In genomic region chr12:2265461-2266167, GRCh38 we compare ENCODE assay signal across 15 cellular contexts.
A peak's percentile ranks its signal among the peaks of the same experiment; 100 is the strongest.
DNase-seq lines count a peak whose midpoint lies in the region; ATAC-seq and TF ChIP-seq lines count a peak whose summit lies in the region.
"Had no signal": no experiment of that assay in that cellular context is flagged by ENCODE, and none has a peak within 500 bp of the region (broad histone marks: within the 10 kb centered on the region; RNA-seq: fewer than 3 reads in every experiment).

No MANE protein-coding gene starts in this region.

- H3K4me1 Mint-ChIP-seq in stimulated activated memory B cell treated with anti-CD40 and anti-IgM and Interleukin-4, amounts not matched to agents 10 μg/mL and 1 μg/mL and 100 μg/mL, for 72 hours, result no peaks in the 10 kb centered on the region
- H3K4me1 Mint-ChIP-seq: activated CD4-positive, alpha-beta T cell treated with anti-CD3 and anti-CD28 coated beads, Interleukin-2, amount 10 ng/mL, durations not matched to agents 24 days and 14 days had no signal

- H3K9me3 ChIP-seq in AG04450 (ENCODE audit: control insufficient read depth, insufficient read depth, low read length), result no peaks in the 10 kb centered on the region
- H3K9me3 ChIP-seq in esophagus muscularis mucosa, result no peaks in the 10 kb centered on the region

- intact Hi-C loops in esophagus muscularis mucosa (cut with DNase I), result loop anchor here (5.0 kb wide), 2 partner anchors 83 to 103 kb away; no protein-coding TSS in a partner anchor

- H3K4me3 Mint-ChIP-seq in stimulated activated memory B cell treated with anti-CD40 and anti-IgM and Interleukin-4, amounts not matched to agents 10 μg/mL and 1 μg/mL and 100 μg/mL, for 72 hours, result no peak overlapping the region
- H3K4me3 Mint-ChIP-seq: activated CD4-positive, alpha-beta T cell treated with anti-CD3 and anti-CD28 coated beads, Interleukin-2, amount 10 ng/mL, durations not matched to agents 24 days and 14 days; activated T-cell treated with anti-CD3 and anti-CD28 coated beads, Interleukin-2, amount 50 U/mL, for 72 hours had no signal

- TF ChIP-seq POLR2A in esophagus muscularis mucosa (IDR thresholded peaks at IDR 0.05; ENCODE audit: low read depth), result no peak

- ATAC-seq in stimulated activated memory B cell treated with anti-CD40 and anti-IgM and Interleukin-4, amounts not matched to agents 10 μg/mL and 1 μg/mL and 100 μg/mL, for 72 hours, result no peak
- no peak for ATAC-seq in GM21390 (IDR thresholded peaks at IDR 0.05; ENCODE audit: unreplicated experiment)
- ATAC-seq in HG03460 (IDR thresholded peaks at IDR 0.05; ENCODE audit: unreplicated experiment), result no peak
- ATAC-seq: activated T-cell treated with anti-CD3 and anti-CD28 coated beads, Interleukin-2, amount 50 U/mL, for 72 hours; PC-3 had no signal

- no peak for TF ChIP-seq CTCF in AG04450 (IDR thresholded peaks at IDR 0.05; ENCODE audit: low read depth, low read length)
- no peak for TF ChIP-seq CTCF in esophagus muscularis mucosa (IDR thresholded peaks at IDR 0.05)

- POLR2A ChIA-PET in AG04450 (lab: Yijun Ruan, JAX), result interaction anchor here (0.6 to 2.3 kb wide), 7 partner anchors 10 to 209 kb away, joined by 3 to 20 read pairs (median 5); no protein-coding TSS in a partner anchor

- H3K9me3 Mint-ChIP-seq in stimulated activated memory B cell treated with anti-CD40 and anti-IgM and Interleukin-4, amounts not matched to agents 10 μg/mL and 1 μg/mL and 100 μg/mL, for 72 hours, result no peaks in the 10 kb centered on the region
- H3K9me3 Mint-ChIP-seq: activated CD4-positive, alpha-beta T cell treated with anti-CD3 and anti-CD28 coated beads, Interleukin-2, amount 10 ng/mL, durations not matched to agents 24 days and 14 days; activated T-cell treated with anti-CD3 and anti-CD28 coated beads, Interleukin-2, amount 50 U/mL, for 72 hours had no signal

- no peak for TF ChIP-seq EP300 in esophagus muscularis mucosa (IDR thresholded peaks at IDR 0.05)

- DNase-seq in AG04450 (ENCODE audit: low read depth, low spot score) (no peak), M059J (ENCODE audit: low read depth) (peak; percentile 69), esophagus muscularis mucosa (ENCODE audit: extremely low spot score) (no peak)
- no peak for DNase-seq in stimulated activated naive CD4-positive, alpha-beta T cell treated with Interleukin-2 at 50 U/mL for 16 hours (lab: John Stamatoyannopoulos, UW)
- DNase-seq: activated CD4-positive, alpha-beta T cell treated with anti-CD3 and anti-CD28 coated beads, Interleukin-2, amount 10 ng/mL, durations not matched to agents 24 days and 14 days; activated T-cell treated with anti-CD3 and anti-CD28 coated beads, Interleukin-2, amount 50 U/mL, for 72 hours; AML-193; DMS53; effector CD4-positive, alpha-beta T cell; NCI-H1417 treated with DMSO at 0.1 percent for 48 hours; PC-3 had no signal

- no peak overlapping the region for H3K9ac ChIP-seq in rectal smooth muscle tissue (ENCODE audit: low read length)

- CTCF ChIA-PET in AG04450 (lab: Charles Lee), result interaction anchor here (0.6 to 1.4 kb wide), 3 partner anchors 19 to 317 kb away, joined by 3 to 7 read pairs (median 3); no protein-coding TSS in a partner anchor

- no peaks in the 10 kb centered on the region for H3K36me3 Mint-ChIP-seq in stimulated activated memory B cell treated with anti-CD40 and anti-IgM and Interleukin-4, amounts not matched to agents 10 μg/mL and 1 μg/mL and 100 μg/mL, for 72 hours

- H3K4me1 ChIP-seq in esophagus muscularis mucosa (peaks cover 79 to 87% (median 86%) of the 10 kb centered on the region in 4 donors), rectal smooth muscle tissue (ENCODE audit: control insufficient read depth, insufficient read depth, low read length) (peaks cover 48% of the 10 kb centered on the region)

- H3K27ac ChIP-seq in AG04450 (ENCODE audit: low read depth, low read length) (peak overlapping the region; percentile 92), esophagus muscularis mucosa (replicated peaks in 1 of 4) (peak overlapping the region; percentile 78 to 86 (median 84)), rectal smooth muscle tissue (ENCODE audit: low read depth, low read length) (peak overlapping the region; percentile 57)

- H3K27ac Mint-ChIP-seq in stimulated activated memory B cell treated with anti-CD40 and anti-IgM and Interleukin-4, amounts not matched to agents 10 μg/mL and 1 μg/mL and 100 μg/mL, for 72 hours, result no peak overlapping the region
- H3K27ac Mint-ChIP-seq: activated CD4-positive, alpha-beta T cell treated with anti-CD3 and anti-CD28 coated beads, Interleukin-2, amount 10 ng/mL, durations not matched to agents 24 days and 14 days; activated T-cell treated with anti-CD3 and anti-CD28 coated beads, Interleukin-2, amount 50 U/mL, for 72 hours had no signal

- H3K36me3 ChIP-seq in esophagus muscularis mucosa, result no peaks in the 10 kb centered on the region
- no peaks in the 10 kb centered on the region for H3K36me3 ChIP-seq in rectal smooth muscle tissue (ENCODE audit: control insufficient read depth, insufficient read depth, low read length)

- H3K27me3 ChIP-seq in AG04450 (ENCODE audit: control insufficient read depth, insufficient read depth, low read length), result no peaks in the 10 kb centered on the region
- no peaks in the 10 kb centered on the region for H3K27me3 ChIP-seq in esophagus muscularis mucosa
- no peaks in the 10 kb centered on the region for H3K27me3 ChIP-seq in rectal smooth muscle tissue (ENCODE audit: control insufficient read depth, insufficient read depth, low read length)

- WGBS in esophagus muscularis mucosa, result 64% methylated on average over 9 of the region's 9 CpGs

- H3K27me3 Mint-ChIP-seq in stimulated activated memory B cell treated with anti-CD40 and anti-IgM and Interleukin-4, amounts not matched to agents 10 μg/mL and 1 μg/mL and 100 μg/mL, for 72 hours, result peaks cover 7% of the 10 kb centered on the region
- H3K27me3 Mint-ChIP-seq: activated CD4-positive, alpha-beta T cell treated with anti-CD3 and anti-CD28 coated beads, Interleukin-2, amount 10 ng/mL, durations not matched to agents 24 days and 14 days had no signal

- no peak overlapping the region for H3K4me3 ChIP-seq in AG04450 (ENCODE audit: low read depth, low read length)
- no peak overlapping the region for H3K4me3 ChIP-seq in esophagus muscularis mucosa
- H3K4me3 ChIP-seq in rectal smooth muscle tissue (ENCODE audit: low read length), result no peak overlapping the region
